29 cellular contexts compared by ENCODE assay signal in genomic region chr11:93715797-93716396, GRCh38. TPM values are rescaled to one million over a fixed set of nuclear protein-coding genes. Genes with fewer than 3 reads are reported as not detected.
DNase-seq lines count a peak whose midpoint lies in the region; ATAC-seq and TF ChIP-seq lines count a peak whose summit lies in the region.
"Had no signal": no experiment of that assay in that cellular context is flagged by ENCODE, and none has a peak within 500 bp of the region (broad histone marks: within the 10 kb centered on the region; RNA-seq: fewer than 3 reads in every experiment).

No MANE protein-coding gene starts in this region.

- POLR2A ChIA-PET in MCF 10A (lab: Yijun Ruan, JAX) = interaction anchor here (1.6 to 1.8 kb wide), 2 partner anchors 11 to 24 kb away, joined by 3 to 5 read pairs; no protein-coding TSS in a partner anchor

- no peaks in the 10 kb centered on the region for H3K27me3 ChIP-seq in breast epithelium
- no peaks in the 10 kb centered on the region for H3K27me3 ChIP-seq in neutrophil
- H3K27me3 ChIP-seq: BLaER1 treated with 17β-estradiol and CSF1 and Interleukin-3, amounts not matched to agents 10 nM and 100 nM; ovary; spleen; testis; vagina had no signal

- peak overlapping the region; percentile 75 for H3K27ac Mint-ChIP-seq in MCF 10A (ENCODE audit: low read depth, unreplicated experiment)
- peak overlapping the region; percentile 70 for H3K27ac Mint-ChIP-seq in endothelial cell (ENCODE audit: unreplicated experiment)

- no peak overlapping the region for H3K4me3 ChIP-seq in breast epithelium
- H3K4me3 ChIP-seq in neutrophil (ENCODE audit: low read depth in 1 of 2, low read length in 1 of 2) = no peak overlapping the region
- H3K4me3 ChIP-seq: BLaER1 treated with 17β-estradiol and CSF1 and Interleukin-3, amounts not matched to agents 10 nM and 100 nM; coronary artery; ovary; SK-N-MC; spleen; testis; vagina had no signal

- no peak overlapping the region for H3K27ac ChIP-seq in breast epithelium
- peak overlapping the region; percentile 91 for H3K27ac ChIP-seq in neutrophil
- H3K27ac ChIP-seq: coronary artery, ovary, SK-N-MC, testis, vagina had no signal

- peaks cover 3% of the 10 kb centered on the region for H3K9me3 Mint-ChIP-seq in MCF 10A (ENCODE audit: unreplicated experiment)
- no peaks in the 10 kb centered on the region for H3K9me3 Mint-ChIP-seq in endothelial cell (ENCODE audit: unreplicated experiment)

- H3K36me3 Mint-ChIP-seq in MCF 10A (ENCODE audit: insufficient read depth, unreplicated experiment) = peaks cover 37% of the 10 kb centered on the region
- H3K36me3 Mint-ChIP-seq in endothelial cell (ENCODE audit: low read depth, unreplicated experiment) = peaks cover 43% of the 10 kb centered on the region

- no peaks in the 10 kb centered on the region for H3K4me1 ChIP-seq in breast epithelium
- H3K4me1 ChIP-seq in neutrophil (ENCODE audit: control insufficient read depth in 1 of 2, insufficient read depth in 1 of 2, low read depth in 1 of 2, low read length in 1 of 2) = peaks cover 31 to 37% of the 10 kb centered on the region in 2 experiments
- H3K4me1 ChIP-seq: testis, vagina had no signal

- intact Hi-C loops in MCF 10A (cut with micrococcal nuclease) = no loop called here
- intact Hi-C loops in breast epithelium (cut with DNase I; ENCODE audit: low total_unique reads) = no loop called here

- no peak for TF ChIP-seq CTCF in MCF 10A (IDR thresholded peaks at IDR 0.05; ENCODE audit: unreplicated experiment)
- TF ChIP-seq CTCF in breast epithelium (IDR thresholded peaks at IDR 0.05) = no peak
- TF ChIP-seq CTCF in endothelial cell (IDR thresholded peaks at IDR 0.05; ENCODE audit: unreplicated experiment) = no peak
- no peak for TF ChIP-seq CTCF in neutrophil (IDR thresholded peaks at IDR 0.05)

- no peak overlapping the region for H3K4me3 Mint-ChIP-seq in MCF 10A (ENCODE audit: unreplicated experiment)
- H3K4me3 Mint-ChIP-seq in endothelial cell (ENCODE audit: unreplicated experiment) = peak overlapping the region; percentile 33
- H3K4me3 Mint-ChIP-seq: activated CD4-positive, alpha-beta memory T cell treated with anti-CD3 and anti-CD28 coated beads, Interleukin-2, amount 10 ng/mL, durations not matched to agents 7 days and 5 days had no signal

- CTCF ChIA-PET in MCF 10A (lab: Yijun Ruan, JAX) = interaction anchor here (0.6 to 0.8 kb wide), 3 partner anchors 26 to 754 kb away, joined by 3 read pairs; no protein-coding TSS in a partner anchor

- DNase-seq in MCF 10A (ENCODE audit: unreplicated experiment) (no peak), breast epithelium (ENCODE audit: low spot score in 2 of 2) (no peak), Kasumi-1 (lab: John Stamatoyannopoulos, UW) (peak; percentile 29 to 43), endothelial cell (ENCODE audit: low spot score) (no peak), GDM1 (lab: John Stamatoyannopoulos, UW) (no peak), NCI-H187 treated with DMSO at 0.1 percent for 48 hours (lab: John Stamatoyannopoulos, UW) (no peak)
- DNase-seq: activated CD4-positive, alpha-beta memory T cell treated with anti-CD3 and anti-CD28 coated beads, Interleukin-2, amount 10 ng/mL, durations not matched to agents 7 days and 5 days; activated gamma-delta T cell treated with Interleukin-2 at 50 U/mL for 16 hours; activated T-cell treated with anti-CD3 and anti-CD28 coated beads for 4 hours; DMS79 treated with DMSO at 0.1 percent for 48 hours; HCEC 1CT; kidney glomerular epithelial cell; mammary epithelial cell; NCI-H2081; NCI-H345; NCI-H774; ovary; RPMI8226; spleen; stimulated activated CD4-positive, alpha-beta T cell treated with anti-CD3 and anti-CD28 coated beads, Interleukin-4, amount 100 ng/mL, for 24 hours; stimulated activated naive CD4-positive, alpha-beta T cell treated with Interleukin-2 at 50 U/mL for 16 hours; T-helper 9 cell; testis had no signal

- ATAC-seq in GM19351 (IDR thresholded peaks at IDR 0.05; ENCODE audit: unreplicated experiment) = no peak

- peaks cover 0 to under 1% of the 10 kb centered on the region in 2 donors for H3K9me3 ChIP-seq in breast epithelium
- H3K9me3 ChIP-seq in neutrophil = no peaks in the 10 kb centered on the region
- H3K9me3 ChIP-seq: ovary, testis, vagina had no signal

- TF ChIP-seq POLR2A in breast epithelium (IDR thresholded peaks at IDR 0.05) = no peak

- H3K36me3 ChIP-seq in breast epithelium (no peaks in the 10 kb centered on the region), neutrophil (no peaks in the 10 kb centered on the region)
- H3K36me3 ChIP-seq: ovary had no signal

- H3K27me3 Mint-ChIP-seq in MCF 10A (ENCODE audit: insufficient read depth, unreplicated experiment) = no peaks in the 10 kb centered on the region
- H3K27me3 Mint-ChIP-seq in endothelial cell (ENCODE audit: unreplicated experiment) = peaks cover 10% of the 10 kb centered on the region
- H3K27me3 Mint-ChIP-seq: activated CD4-positive, alpha-beta memory T cell treated with anti-CD3 and anti-CD28 coated beads, Interleukin-2, amount 10 ng/mL, durations not matched to agents 7 days and 5 days had no signal

- no TSS peak for BruUV-seq in MCF 10A (replicated peaks; lab: Mats Ljungman, UMichigan)

- no peaks in the 10 kb centered on the region for H3K4me1 Mint-ChIP-seq in MCF 10A (ENCODE audit: insufficient read depth, unreplicated experiment)
- H3K4me1 Mint-ChIP-seq in endothelial cell (ENCODE audit: unreplicated experiment) = peaks cover 34% of the 10 kb centered on the region

RNA-seq across cellular contexts. Expression of gene TAF1D, which starts 25.4 kb away (rescaled TPM):
- total RNA-seq in MCF 10A (2022) (165 and 212 TPM in 2 replicates), breast epithelium (100 to 1,000 TPM in 2 of 3 donors, 10 to 100 TPM in 1; 91.5 to 172 (median 154) TPM), endothelial cell (ENCODE audit: unreplicated experiment) (131 TPM)

RNA-seq across cellular contexts. Expression of gene C11orf54, which starts 25.6 kb away (rescaled TPM):
- 13.8 and 23.1 TPM in 2 replicates for total RNA-seq in MCF 10A (2022)
- 10 to 100 TPM; 32.8 to 53.7 (median 53.1) TPM for total RNA-seq in breast epithelium
- total RNA-seq in endothelial cell (ENCODE audit: unreplicated experiment) = 23.1 TPM

RNA-seq across cellular contexts. Expression of gene CEP295, which starts 54.4 kb away (rescaled TPM):
- total RNA-seq in MCF 10A (2022) = 9.5 and 11.1 TPM in 2 replicates
- total RNA-seq in breast epithelium = 10 to 100 TPM; 18.9 to 31.2 (median 21.0) TPM
- total RNA-seq in endothelial cell (ENCODE audit: unreplicated experiment) = 14.8 TPM

Comparison
In these comparisons a context has a peak if more than half of its experiments do, and no peak if none do; other contexts are left out.
1. DNase-seq: peak in Kasumi-1 (2 of 2); none in MCF 10A (single experiment), breast epithelium (0 of 2), endothelial cell (single experiment), GDM1 (single experiment) and NCI-H187 treated with DMSO at 0.1 percent for 48 hours (single experiment).